Comparison of ENCODE assay signal across 21 cellular contexts in the genomic region with DNA sequence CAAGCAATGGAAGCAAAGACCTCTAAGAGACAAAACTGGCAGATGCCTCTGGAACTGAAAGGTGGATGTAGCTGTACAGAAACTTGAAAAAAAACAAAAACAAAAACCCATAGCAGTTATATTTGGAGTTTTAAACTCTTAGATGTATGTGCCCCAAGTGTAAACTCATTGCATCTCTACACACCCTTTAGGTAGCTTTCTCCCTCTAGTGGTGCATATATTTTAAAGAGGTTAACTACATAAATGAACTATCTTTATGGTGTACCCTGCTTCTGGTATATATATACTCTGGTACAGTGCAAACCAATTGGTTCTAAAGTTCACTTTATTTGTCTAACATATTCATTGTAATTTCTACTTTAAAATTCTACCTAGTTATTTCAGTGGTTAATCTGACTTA.
DNase-seq lines count a peak whose midpoint lies in the region; ATAC-seq and TF ChIP-seq lines count a peak whose summit lies in the region.
"Had no signal": no experiment of that assay in that cellular context is flagged by ENCODE, and none has a peak within 500 bp of the region (broad histone marks: within the 10 kb centered on the region; RNA-seq: fewer than 3 reads in every experiment).

No MANE protein-coding gene starts in this region.

- DNase-seq in NCI-H2171 treated with DMSO at 0.1 percent for 48 hours (lab: John Stamatoyannopoulos, UW), result peak; percentile 47
- no peak for DNase-seq in NCI-H2171 (lab: John Stamatoyannopoulos, UW)
- peak; percentile 47 for DNase-seq in NCI-H1694 (lab: John Stamatoyannopoulos, UW)
- no peak for DNase-seq in brain microvascular endothelial cell
- no peak for DNase-seq in smooth muscle cell (lab: John Stamatoyannopoulos, UW; ENCODE audit: unreplicated experiment)
- no peak for DNase-seq in activated CD4-positive, alpha-beta T cell treated with anti-CD3 and anti-CD28 coated beads, Interleukin-2, amount 50 U/mL, for 1 hour
- no peak for DNase-seq in spleen
- DNase-seq: ACHN; activated CD4-positive, CD25-positive, alpha-beta regulatory T cell; activated CD8-positive, alpha-beta T cell treated with anti-CD3 and anti-CD28 coated beads, Interleukin-2, amount 10 ng/mL, durations not matched to agents 7 days and 5 days; activated naive CD4-positive, alpha-beta T cell; activated T-cell treated with anti-CD3 and anti-CD28 coated beads, Interleukin-2, amount 50 U/mL, for 24 hours; DMS79; dorsolateral prefrontal cortex; foreskin fibroblast; hippocampal formation; stimulated activated CD4-positive, alpha-beta T cell treated with anti-CD3 and anti-CD28 coated beads, Interleukin-12 subunit alpha, Interleukin-12 subunit beta, amount 100 ng/mL, for 4 hours; T-helper 9 cell had no signal

- peaks cover 6% of the 10 kb centered on the region for H3K4me1 ChIP-seq in smooth muscle cell (ENCODE audit: low read depth)
- H3K4me1 ChIP-seq in spleen, result no peaks in the 10 kb centered on the region

- no peak for TF ChIP-seq POLR2A in spleen (IDR thresholded peaks at IDR 0.05)

- no peak overlapping the region for H3K4me3 ChIP-seq in brain microvascular endothelial cell (ENCODE audit: low read depth, low read length)
- no peak overlapping the region for H3K4me3 ChIP-seq in smooth muscle cell
- no peak overlapping the region for H3K4me3 ChIP-seq in spleen
- H3K4me3 ChIP-seq: cardiac muscle cell, dorsolateral prefrontal cortex had no signal

- no peak overlapping the region for H3K9ac ChIP-seq in smooth muscle cell (ENCODE audit: low read depth)
- H3K9ac ChIP-seq: KMS-11 had no signal

- H3K27me3 Mint-ChIP-seq in stimulated activated memory B cell treated with anti-CD40 and anti-IgM and Interleukin-4, amounts not matched to agents 10 μg/mL and 1 μg/mL and 100 μg/mL, for 72 hours, result no peaks in the 10 kb centered on the region
- H3K27me3 Mint-ChIP-seq: activated T-cell treated with anti-CD3 and anti-CD28 coated beads, Interleukin-2, amount 50 U/mL, for 24 hours had no signal

- H3K4me2 ChIP-seq in smooth muscle cell, result no peak overlapping the region
- H3K4me2 ChIP-seq: KMS-11 had no signal

- H3K27ac ChIP-seq in brain microvascular endothelial cell, result no peak overlapping the region
- H3K27ac ChIP-seq in smooth muscle cell (ENCODE audit: low read depth), result no peak overlapping the region
- H3K27ac ChIP-seq in spleen, result no peak overlapping the region
- H3K27ac ChIP-seq: cardiac muscle cell, dorsolateral prefrontal cortex, KMS-11 had no signal

- H3K36me3 ChIP-seq in brain microvascular endothelial cell (replicated peaks) (no peaks in the 10 kb centered on the region), smooth muscle cell (ENCODE audit: low read depth) (no peaks in the 10 kb centered on the region), spleen (no peaks in the 10 kb centered on the region)
- H3K36me3 ChIP-seq: cardiac muscle cell had no signal

- no peaks in the 10 kb centered on the region for H3F3A ChIP-seq in smooth muscle cell (ENCODE audit: low read depth)

- no peaks in the 10 kb centered on the region for H3K9me3 ChIP-seq in smooth muscle cell (replicated peaks; ENCODE audit: low read depth)
- H3K9me3 ChIP-seq in spleen, result no peaks in the 10 kb centered on the region

- no peaks in the 10 kb centered on the region for H4K20me1 ChIP-seq in smooth muscle cell (ENCODE audit: low read depth)

- in situ Hi-C loops in brain microvascular endothelial cell (cut with HindIII; ENCODE audit: low pct_ligation_motif_present, low sequenced_read_pairs), result no loop called here

- ATAC-seq in stimulated activated memory B cell treated with anti-CD40 and anti-IgM and Interleukin-4, amounts not matched to agents 10 μg/mL and 1 μg/mL and 100 μg/mL, for 72 hours, result no peak
- ATAC-seq: activated CD8-positive, alpha-beta T cell treated with anti-CD3 and anti-CD28 coated beads, Interleukin-2, amount 10 ng/mL, durations not matched to agents 7 days and 5 days had no signal

- H3K27me3 ChIP-seq in brain microvascular endothelial cell (replicated peaks), result no peaks in the 10 kb centered on the region
- no peaks in the 10 kb centered on the region for H3K27me3 ChIP-seq in smooth muscle cell (ENCODE audit: low read depth)
- no peaks in the 10 kb centered on the region for H3K27me3 ChIP-seq in spleen (replicated peaks in 1 of 7)
- H3K27me3 ChIP-seq: cardiac muscle cell, dorsolateral prefrontal cortex had no signal

- no peaks in the 10 kb centered on the region for H3K79me2 ChIP-seq in smooth muscle cell (ENCODE audit: low read depth)

- H3K9me3 Mint-ChIP-seq in stimulated activated memory B cell treated with anti-CD40 and anti-IgM and Interleukin-4, amounts not matched to agents 10 μg/mL and 1 μg/mL and 100 μg/mL, for 72 hours, result no peaks in the 10 kb centered on the region
- H3K9me3 Mint-ChIP-seq: activated T-cell treated with anti-CD3 and anti-CD28 coated beads, Interleukin-2, amount 50 U/mL, for 24 hours had no signal

- H3K4me3 Mint-ChIP-seq in stimulated activated memory B cell treated with anti-CD40 and anti-IgM and Interleukin-4, amounts not matched to agents 10 μg/mL and 1 μg/mL and 100 μg/mL, for 72 hours, result no peak overlapping the region
- H3K4me3 Mint-ChIP-seq: activated CD8-positive, alpha-beta T cell treated with anti-CD3 and anti-CD28 coated beads, Interleukin-2, amount 10 ng/mL, durations not matched to agents 7 days and 5 days; activated T-cell treated with anti-CD3 and anti-CD28 coated beads, Interleukin-2, amount 50 U/mL, for 24 hours had no signal

- H3K36me3 Mint-ChIP-seq in stimulated activated memory B cell treated with anti-CD40 and anti-IgM and Interleukin-4, amounts not matched to agents 10 μg/mL and 1 μg/mL and 100 μg/mL, for 72 hours, result no peaks in the 10 kb centered on the region

- H2AFZ ChIP-seq in smooth muscle cell (ENCODE audit: low read depth), result no peak overlapping the region

- intact Hi-C loops in spleen (cut with DNase I; ENCODE audit: low total_unique reads), result no loop called here

- H3K4me1 Mint-ChIP-seq in stimulated activated memory B cell treated with anti-CD40 and anti-IgM and Interleukin-4, amounts not matched to agents 10 μg/mL and 1 μg/mL and 100 μg/mL, for 72 hours, result no peaks in the 10 kb centered on the region

- TF ChIP-seq CTCF in brain microvascular endothelial cell (IDR thresholded peaks at IDR 0.05; ENCODE audit: low read depth, low read length, missing control alignments), result peak; percentile 28
- peak; percentile 13 for TF ChIP-seq CTCF in smooth muscle cell (IDR thresholded peaks at IDR 0.05; ENCODE audit: borderline replicate concordance, insufficient read depth, poor library complexity, severe bottlenecking)
- TF ChIP-seq CTCF in spleen (IDR thresholded peaks at IDR 0.05 in 8 of 11, conservative IDR thresholded peaks at IDR 0.05 in 3 of 11), result no peak

- no peak overlapping the region for H3K27ac Mint-ChIP-seq in stimulated activated memory B cell treated with anti-CD40 and anti-IgM and Interleukin-4, amounts not matched to agents 10 μg/mL and 1 μg/mL and 100 μg/mL, for 72 hours
- H3K27ac Mint-ChIP-seq: activated CD8-positive, alpha-beta T cell treated with anti-CD3 and anti-CD28 coated beads, Interleukin-2, amount 10 ng/mL, durations not matched to agents 7 days and 5 days; activated T-cell treated with anti-CD3 and anti-CD28 coated beads, Interleukin-2, amount 50 U/mL, for 24 hours had no signal

Comparison
In these comparisons a context has a peak if more than half of its experiments do, and no peak if none do; other contexts are left out.
1. DNase-seq: peak in NCI-H2171 treated with DMSO at 0.1 percent for 48 hours (single experiment) and NCI-H1694 (single experiment); none in NCI-H2171 (single experiment), brain microvascular endothelial cell (single experiment), smooth muscle cell (single experiment), activated CD4-positive, alpha-beta T cell treated with anti-CD3 and anti-CD28 coated beads, Interleukin-2, amount 50 U/mL, for 1 hour (single experiment) and spleen (single experiment).
2. CTCF ChIP-seq: peak in brain microvascular endothelial cell (single experiment) and smooth muscle cell (single experiment); none in spleen (0 of 11).